In genomic region chr1:91754348-91754747, GRCh38 we compare ENCODE assay signal across 10 cellular contexts.
DNase-seq lines count a peak whose midpoint lies in the region; ATAC-seq, FAIRE-seq and TF ChIP-seq lines count a peak whose summit lies in the region.
"Had no signal": no experiment of that assay in that cellular context is flagged by ENCODE, and none has a peak within 500 bp of the region (broad histone marks: within the 10 kb centered on the region; RNA-seq: fewer than 3 reads in every experiment).

No MANE protein-coding gene starts in this region.

- no peak for TF ChIP-seq POLR2A in K562 (conservative IDR thresholded peaks at IDR 0.05)

- POLR2A ChIA-PET in activated CD8-positive, alpha-beta T cell treated with anti-CD3 and anti-CD28 coated beads for 36 hours (lab: Charles Lee): interaction anchor here (0.7 to 1.3 kb wide), 2 partner anchors 22 to 114 kb away, joined by 3 to 5 read pairs; no protein-coding TSS in a partner anchor
- POLR2A ChIA-PET in activated CD8-positive, alpha-beta T cell treated with anti-CD3 and anti-CD28 coated beads, Interleukin-2, amount 10 ng/mL, durations not matched to agents 7 days and 5 days (lab: Charles Lee): no interaction called here
- POLR2A ChIA-PET in K562 (lab: Yijun Ruan, JAX): interaction anchor here (0.7 kb wide), 1 partner anchor 64 kb away, joined by 3 read pairs; no protein-coding TSS in a partner anchor

- in situ Hi-C loops in K562 (cut with MboI): no loop called here

- peaks cover 7% of the 10 kb centered on the region for H3K36me3 Mint-ChIP-seq in activated CD8-positive, alpha-beta T cell treated with anti-CD3 and anti-CD28 coated beads for 36 hours (ENCODE audit: low read depth)
- no peaks in the 10 kb centered on the region for H3K36me3 Mint-ChIP-seq in activated CD8-positive, alpha-beta T cell treated with anti-CD3 and anti-CD28 coated beads, Interleukin-2, amount 10 ng/mL, durations not matched to agents 7 days and 5 days (ENCODE audit: low read depth)

- ATAC-seq in activated CD8-positive, alpha-beta T cell treated with anti-CD3 and anti-CD28 coated beads for 36 hours: peak; percentile 81
- ATAC-seq in activated CD8-positive, alpha-beta T cell treated with anti-CD3 and anti-CD28 coated beads, Interleukin-2, amount 10 ng/mL, durations not matched to agents 7 days and 5 days: no peak
- peak; percentile 45 for ATAC-seq in HG03175 (IDR thresholded peaks at IDR 0.05; ENCODE audit: unreplicated experiment)
- ATAC-seq in K562: no peak
- no peak for ATAC-seq in GM18907 (IDR thresholded peaks at IDR 0.05; ENCODE audit: unreplicated experiment)

- H4K20me1 ChIP-seq in K562 (replicated peaks; ENCODE audit: control insufficient read depth, insufficient read depth, low read length): no peaks in the 10 kb centered on the region

- CTCF ChIA-PET in activated CD8-positive, alpha-beta T cell treated with anti-CD3 and anti-CD28 coated beads for 36 hours (lab: Charles Lee): no interaction called here
- CTCF ChIA-PET in activated CD8-positive, alpha-beta T cell treated with anti-CD3 and anti-CD28 coated beads, Interleukin-2, amount 10 ng/mL, durations not matched to agents 7 days and 5 days (lab: Charles Lee): no interaction called here
- CTCF ChIA-PET in K562 (lab: Yijun Ruan, JAX; ENCODE audit: low intra/inter-chr PET ratio): no interaction called here

- no peak overlapping the region for H3K4me2 ChIP-seq in K562 (ENCODE audit: insufficient read depth, low read length)

- H3K27me3 ChIP-seq in K562 (ENCODE audit: control insufficient read depth in 2 of 2, insufficient read depth in 2 of 2, low read length in 2 of 2): no peaks in the 10 kb centered on the region

- H3K9me3 ChIP-seq in K562 (replicated peaks; ENCODE audit: control insufficient read depth, insufficient read depth, low read depth, low read length): no peaks in the 10 kb centered on the region

- H3K4me3 ChIP-seq in K562: no peak overlapping the region

- no peaks in the 10 kb centered on the region for H3K9me3 Mint-ChIP-seq in activated CD8-positive, alpha-beta T cell treated with anti-CD3 and anti-CD28 coated beads for 36 hours
- no peaks in the 10 kb centered on the region for H3K9me3 Mint-ChIP-seq in activated CD8-positive, alpha-beta T cell treated with anti-CD3 and anti-CD28 coated beads, Interleukin-2, amount 10 ng/mL, durations not matched to agents 7 days and 5 days (ENCODE audit: insufficient read depth)

- no peak for TF ChIP-seq EP300 in K562 (IDR thresholded peaks at IDR 0.05; ENCODE audit: low read length)

- peak overlapping the region; percentile 92 for H3K27ac Mint-ChIP-seq in activated CD8-positive, alpha-beta T cell treated with anti-CD3 and anti-CD28 coated beads for 36 hours
- no peak overlapping the region for H3K27ac Mint-ChIP-seq in activated CD8-positive, alpha-beta T cell treated with anti-CD3 and anti-CD28 coated beads, Interleukin-2, amount 10 ng/mL, durations not matched to agents 7 days and 5 days
- H3K27ac Mint-ChIP-seq: B cell had no signal

- no TSS peak for BruUV-seq in K562 (replicated peaks; lab: Mats Ljungman, UMichigan)

- H3K4me1 Mint-ChIP-seq in activated CD8-positive, alpha-beta T cell treated with anti-CD3 and anti-CD28 coated beads for 36 hours (ENCODE audit: low read depth): peaks cover 51% of the 10 kb centered on the region
- H3K4me1 Mint-ChIP-seq in activated CD8-positive, alpha-beta T cell treated with anti-CD3 and anti-CD28 coated beads, Interleukin-2, amount 10 ng/mL, durations not matched to agents 7 days and 5 days (ENCODE audit: low read depth): peaks cover 26% of the 10 kb centered on the region

- no peaks in the 10 kb centered on the region for H3K79me2 ChIP-seq in K562 (ENCODE audit: control insufficient read depth, insufficient read depth, low read length)

- no peaks in the 10 kb centered on the region for H3K9me1 ChIP-seq in K562 (ENCODE audit: control insufficient read depth, insufficient read depth, low read length)

- H3K36me3 ChIP-seq in K562 (ENCODE audit: control insufficient read depth, insufficient read depth, low read length): peaks cover 17% of the 10 kb centered on the region; the same call in 2 of the 3 replicates

- 53% methylated on average over 3 of the region's 3 CpGs for WGBS in K562 (ENCODE audit: insufficient coverage, low coverage, missing lambda C conversion rate)

- H3K27ac ChIP-seq in K562 (ENCODE audit: extremely low read depth, low read depth, low read length): no peak overlapping the region

- H3K4me3 Mint-ChIP-seq in activated CD8-positive, alpha-beta T cell treated with anti-CD3 and anti-CD28 coated beads for 36 hours: peak overlapping the region; percentile 56
- H3K4me3 Mint-ChIP-seq in activated CD8-positive, alpha-beta T cell treated with anti-CD3 and anti-CD28 coated beads, Interleukin-2, amount 10 ng/mL, durations not matched to agents 7 days and 5 days: no peak overlapping the region
- H3K4me3 Mint-ChIP-seq: B cell had no signal

- no peak for TF ChIP-seq RAD21 in K562 (CRISPR knock-in tag; conservative IDR thresholded peaks at IDR 0.05 in 1 of 2, IDR thresholded peaks at IDR 0.05 in 1 of 2)

- H3K9ac ChIP-seq in K562 (ENCODE audit: insufficient read depth in 1 of 2, low read depth in 2 of 2, low read length in 2 of 2): no peak overlapping the region

- peaks cover 0 to 3% of the 10 kb centered on the region in 2 experiments; a peak in 2 of 5 replicates for H3K4me1 ChIP-seq in K562 (replicated peaks in 1 of 2; ENCODE audit: control insufficient read depth in 2 of 2, insufficient read depth in 2 of 2, low read length in 2 of 2)

- no peak overlapping the region for H2AFZ ChIP-seq in K562 (ENCODE audit: low read depth, low read length)

- FAIRE-seq in K562 (lab: Jason Lieb, UNC): no peak
- FAIRE-seq: islet of Langerhans had no signal

- intact Hi-C loops in activated CD8-positive, alpha-beta T cell treated with anti-CD3 and anti-CD28 coated beads for 36 hours (cut with micrococcal nuclease): loop anchor here (1.0 to 10.0 kb wide), 5 partner anchors 23 to 200 kb away; no protein-coding TSS in a partner anchor
- intact Hi-C loops in K562 (cut with micrococcal nuclease): no loop called here

- no peak for TF ChIP-seq CTCF in activated CD8-positive, alpha-beta T cell treated with anti-CD3 and anti-CD28 coated beads for 36 hours (IDR thresholded peaks at IDR 0.05)
- TF ChIP-seq CTCF in K562 (IDR thresholded peaks at IDR 0.05 in 2 of 3, conservative IDR thresholded peaks at IDR 0.05 in 1 of 3; ENCODE audit: insufficient read depth in 2 of 3, low read depth in 1 of 3, low read length in 3 of 3): no peak

- peak; percentile 69 for DNase-seq in activated CD8-positive, alpha-beta T cell treated with anti-CD3 and anti-CD28 coated beads for 36 hours
- DNase-seq in activated CD8-positive, alpha-beta T cell treated with anti-CD3 and anti-CD28 coated beads, Interleukin-2, amount 10 ng/mL, durations not matched to agents 7 days and 5 days: no peak
- DNase-seq in K562 (ENCODE audit: extremely low read depth in 1 of 4, low spot score in 3 of 4) (no peak), NCI-H187 treated with DMSO at 0.1 percent for 48 hours (lab: John Stamatoyannopoulos, UW) (no peak), SK-N-DZ (ENCODE audit: low spot score) (no peak)
- DNase-seq in stimulated activated CD4-positive, alpha-beta T cell treated with anti-CD3 and anti-CD28 coated beads, Interleukin-4, amount 100 ng/mL, for 24 hours: peak; percentile 73

- no peaks in the 10 kb centered on the region for H3K27me3 Mint-ChIP-seq in activated CD8-positive, alpha-beta T cell treated with anti-CD3 and anti-CD28 coated beads for 36 hours
- H3K27me3 Mint-ChIP-seq in activated CD8-positive, alpha-beta T cell treated with anti-CD3 and anti-CD28 coated beads, Interleukin-2, amount 10 ng/mL, durations not matched to agents 7 days and 5 days (ENCODE audit: low read depth): no peaks in the 10 kb centered on the region
- H3K27me3 Mint-ChIP-seq: B cell had no signal

TF ChIP-seq in K562, 482 proteins besides CTCF, POLR2A, EP300 and RAD21 (continues in another document):
- TF ChIP-seq FOXA3 (CRISPR knock-in tag; conservative IDR thresholded peaks at IDR 0.05 in 1 of 2, IDR thresholded peaks at IDR 0.05 in 1 of 2) (no peak), RFX1 (IDR thresholded peaks at IDR 0.05) (0 out of 2 replicates have a peak, but pooled peaks have one; percentile 22), KLF1 (tag; IDR thresholded peaks at IDR 0.05) (no peak), ADNP (tag; IDR thresholded peaks at IDR 0.05) (no peak), FOSL1 (tag; conservative IDR thresholded peaks at IDR 0.05) (peak; percentile 55)

Comparison
In these comparisons a context has a peak if more than half of its experiments do, and no peak if none do; other contexts are left out.
1. ATAC-seq: peak in activated CD8-positive, alpha-beta T cell treated with anti-CD3 and anti-CD28 coated beads for 36 hours (single experiment) and HG03175 (single experiment); none in activated CD8-positive, alpha-beta T cell treated with anti-CD3 and anti-CD28 coated beads, Interleukin-2, amount 10 ng/mL, durations not matched to agents 7 days and 5 days (single experiment), K562 (single experiment) and GM18907 (single experiment).
2. DNase-seq: peak in activated CD8-positive, alpha-beta T cell treated with anti-CD3 and anti-CD28 coated beads for 36 hours (single experiment) and stimulated activated CD4-positive, alpha-beta T cell treated with anti-CD3 and anti-CD28 coated beads, Interleukin-4, amount 100 ng/mL, for 24 hours (single experiment); none in activated CD8-positive, alpha-beta T cell treated with anti-CD3 and anti-CD28 coated beads, Interleukin-2, amount 10 ng/mL, durations not matched to agents 7 days and 5 days (single experiment), K562 (0 of 4), NCI-H187 treated with DMSO at 0.1 percent for 48 hours (single experiment) and SK-N-DZ (single experiment).